In the genomic region with DNA sequence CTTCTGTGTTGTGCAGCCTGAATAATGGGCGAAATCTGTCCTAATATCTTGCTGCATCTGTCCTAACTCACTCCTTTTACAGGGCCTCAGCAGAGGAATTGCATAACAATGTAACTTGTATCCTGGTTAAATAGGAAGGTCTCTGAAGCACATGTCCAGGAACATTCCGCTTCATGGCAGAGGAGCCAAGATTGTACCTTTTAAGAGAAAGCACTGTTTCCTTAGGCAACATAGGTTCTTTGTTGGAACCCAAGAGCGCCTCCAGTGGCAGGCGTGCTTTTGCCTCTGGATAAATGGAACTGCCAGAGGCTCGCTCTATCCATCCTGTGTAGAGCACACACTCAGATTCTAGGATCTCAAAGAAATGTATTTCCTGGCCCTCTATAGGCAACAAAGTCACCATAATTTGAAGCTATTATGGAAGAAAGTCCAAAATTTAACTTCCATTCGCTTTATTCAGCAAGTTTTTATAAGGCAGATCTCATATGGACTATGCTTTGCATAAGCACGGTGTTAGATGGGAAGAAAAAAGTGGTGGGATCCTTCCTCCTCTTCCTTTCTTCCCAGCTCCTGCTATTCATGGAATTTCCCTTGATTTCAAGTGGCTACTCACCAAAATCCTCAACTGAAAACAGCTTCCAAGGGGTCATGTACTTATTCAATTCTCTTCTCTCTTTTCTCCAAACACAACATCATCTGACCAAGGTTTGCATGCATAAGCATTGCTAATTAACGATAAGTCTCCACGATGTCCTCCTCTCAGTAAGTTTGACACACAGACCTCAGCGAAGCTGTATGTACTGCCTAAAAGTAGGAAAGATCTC, we compare ENCODE assay signal across 10 cellular contexts. TPM values are rescaled to one million over a fixed set of nuclear protein-coding genes. Genes with fewer than 3 reads are reported as not detected.
DNase-seq lines count a peak whose midpoint lies in the region; ATAC-seq and TF ChIP-seq lines count a peak whose summit lies in the region.
"Had no signal": no experiment of that assay in that cellular context is flagged by ENCODE, and none has a peak within 500 bp of the region (broad histone marks: within the 10 kb centered on the region; RNA-seq: fewer than 3 reads in every experiment).

A gene with protein sequence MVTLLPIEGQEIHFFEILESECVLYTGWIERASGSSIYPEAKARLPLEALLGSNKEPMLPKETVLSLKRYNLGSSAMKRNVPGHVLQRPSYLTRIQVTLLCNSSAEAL (minus strand): TSS at position 696 of the 824 bp plus-strand sequence. CDS start 293 bp downstream, at position 403.

- TF ChIP-seq CTCF in GM10266 (IDR thresholded peaks at IDR 0.05; ENCODE audit: control insufficient read depth, insufficient read depth, low read depth, missing control alignments) (peak; percentile 41), Panc1 (IDR thresholded peaks at IDR 0.05) (peak; percentile 92), foreskin keratinocyte (conservative IDR thresholded peaks at IDR 0.05) (peak; percentile 57), gastrocnemius medialis (IDR thresholded peaks at IDR 0.05 in 4 of 5, conservative IDR thresholded peaks at IDR 0.05 in 1 of 5) (peak; percentile 18 to 35 (median 27))

- POLR2A ChIA-PET in Panc1 (lab: Charles Lee) = no interaction called here

- intact Hi-C loops in Panc1 (cut with micrococcal nuclease; ENCODE audit: unreplicated experiment) = no loop called here
- intact Hi-C loops in gastrocnemius medialis (cut with DNase I; ENCODE audit: low total_unique reads) = no loop called here

- H3K4me1 ChIP-seq in Panc1 (ENCODE audit: control insufficient read depth, insufficient read depth, low read length) (no peaks in the 10 kb centered on the region), foreskin keratinocyte (no peaks in the 10 kb centered on the region), gastrocnemius medialis (peaks cover 11 to 13% of the 10 kb centered on the region in 2 donors)

- ATAC-seq in Panc1 = peak; percentile 42; the same call in 1 of the 2 replicates
- ATAC-seq in foreskin keratinocyte = peak; percentile 29
- ATAC-seq in gastrocnemius medialis = peak; percentile 87 to 96
- ATAC-seq in HG03342 (IDR thresholded peaks at IDR 0.05; ENCODE audit: unreplicated experiment) = no peak
- ATAC-seq in HG03378 (IDR thresholded peaks at IDR 0.05; ENCODE audit: unreplicated experiment) = no peak
- ATAC-seq in HG03571 (IDR thresholded peaks at IDR 0.05; ENCODE audit: unreplicated experiment) = no peak

- H3K36me3 ChIP-seq in Panc1 (ENCODE audit: control insufficient read depth, insufficient read depth, low read length) (no peaks in the 10 kb centered on the region), gastrocnemius medialis (no peaks in the 10 kb centered on the region)

- DNase-seq in GM10266 (ENCODE audit: extremely low spot score) (no peak), Panc1 (ENCODE audit: low read depth, low spot score) (no peak), foreskin keratinocyte (no peak), gastrocnemius medialis (peak in 1 of 2 donors; percentile 57), NCI-H2171 (lab: John Stamatoyannopoulos, UW) (no peak)
- DNase-seq: SHP77 treated with DMSO at 0.1 percent for 48 hours had no signal

- H3K27me3 ChIP-seq in Panc1 (ENCODE audit: control insufficient read depth, insufficient read depth, low read length) (no peaks in the 10 kb centered on the region), foreskin keratinocyte (no peaks in the 10 kb centered on the region), gastrocnemius medialis (no peaks in the 10 kb centered on the region)

- H3K27ac ChIP-seq in Panc1 (ENCODE audit: low read length) (no peak within 1 kb of the TSS), foreskin keratinocyte (no peak within 1 kb of the TSS), gastrocnemius medialis (no peak within 1 kb of the TSS)

- CTCF ChIA-PET in Panc1 (lab: Charles Lee) = no interaction called here

- H3K4me3 ChIP-seq in Panc1 (ENCODE audit: low read depth in 2 of 2, low read length in 2 of 2) (no peak within 1 kb of the TSS), gastrocnemius medialis (no peak within 1 kb of the TSS)

- no TSS peak for BruUV-seq in Panc1 (replicated peaks; lab: Mats Ljungman, UMichigan)

- TF ChIP-seq POLR2A in gastrocnemius medialis (IDR thresholded peaks at IDR 0.05) = no peak

- in situ Hi-C loops in Panc1 (cut with HindIII; ENCODE audit: low pct_unique_long_range_greater_than_20kb, low sequenced_read_pairs) (no loop called here), gastrocnemius medialis (cut with MboI; ENCODE audit: low sequenced_read_pairs in 4 of 4) (loop anchor here in 2 of 4 donors (10.0 to 25.0 kb wide), 2 partner anchors 89 to 453 kb away; no protein-coding TSS in a partner anchor)

- H3K9me3 ChIP-seq in Panc1 (ENCODE audit: control insufficient read depth, insufficient read depth, low read depth, low read length) = no peaks in the 10 kb centered on the region
- H3K9me3 ChIP-seq in gastrocnemius medialis = no peaks in the 10 kb centered on the region

RNA-seq across cellular contexts. Expression of the gene that starts here (rescaled TPM):
- total RNA-seq in Panc1 (2021; ENCODE audit: unreplicated experiment) (0.41 TPM), foreskin keratinocyte (0.78 TPM in 2 replicates), gastrocnemius medialis (under 1 TPM in 1 of 4 donors, not detected in 3; 0.66 TPM)
- polyA plus RNA-seq in Panc1 (2012; ENCODE audit: insufficient read length) = not detected
- polyA plus RNA-seq in foreskin keratinocyte = not detected in 2 replicates
- polyA plus RNA-seq: esophagus had no signal

Comparison
In these comparisons a context has a peak if more than half of its experiments do, and no peak if none do; other contexts are left out.
1. Peak in ATAC-seq in Panc1; RNA of the gene not detected or under 1 TPM.
2. Peak in ATAC-seq in foreskin keratinocyte; RNA of the gene not detected or under 1 TPM.
3. Peak in ATAC-seq in gastrocnemius medialis; RNA of the gene not detected or under 1 TPM.
4. CTCF ChIP-seq: peak in every context shown above with its lines; median percentile 92 in Panc1; 57 in foreskin keratinocyte; 41 in GM10266; 27 in gastrocnemius medialis.